21 cellular contexts compared by ENCODE assay signal in the genomic region with DNA sequence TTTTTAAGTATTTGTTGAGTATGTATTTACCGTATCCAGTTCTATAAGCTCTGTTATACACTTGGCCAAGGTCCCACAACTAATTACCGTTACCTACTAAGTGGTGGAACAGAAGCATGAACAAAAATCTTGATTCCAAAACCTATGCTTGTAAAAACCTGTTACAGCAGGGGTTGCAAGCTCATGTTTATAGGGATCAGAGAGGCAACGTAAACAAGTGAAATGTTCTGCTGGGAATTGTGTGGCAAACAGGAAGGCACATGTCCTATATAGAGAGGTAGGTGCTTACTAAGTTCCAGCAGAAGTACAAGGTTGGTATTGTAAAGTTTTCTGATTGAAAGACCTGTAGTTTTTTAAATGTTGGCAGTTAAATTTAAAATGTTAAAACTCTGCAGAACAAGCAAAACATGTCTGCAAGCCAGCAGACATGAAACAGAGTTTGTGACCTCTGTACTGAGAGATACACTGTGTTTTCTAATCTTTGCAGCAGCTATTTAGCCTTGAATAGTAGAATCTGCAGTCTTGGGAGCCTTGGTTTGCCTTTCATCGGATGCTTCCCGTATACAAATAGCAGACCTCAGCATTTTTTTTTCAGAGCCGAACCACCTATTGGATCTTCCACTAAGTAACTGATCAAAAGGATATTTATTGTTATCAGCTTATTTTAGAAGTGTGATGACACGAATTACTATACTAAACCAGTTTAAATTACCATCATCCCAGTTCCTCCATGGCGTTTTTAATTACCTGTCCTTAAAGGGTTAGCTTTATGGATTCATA. TPM values are rescaled to one million over a fixed set of nuclear protein-coding genes. Genes with fewer than 3 reads are reported as not detected.
DNase-seq lines count a peak whose midpoint lies in the region; ATAC-seq, FAIRE-seq and TF ChIP-seq lines count a peak whose summit lies in the region.
"Had no signal": no experiment of that assay in that cellular context is flagged by ENCODE, and none has a peak within 500 bp of the region (broad histone marks: within the 10 kb centered on the region; RNA-seq: fewer than 3 reads in every experiment).

No MANE protein-coding gene starts in this region.

- no peak for TF ChIP-seq RAD21 in A549 (conservative IDR thresholded peaks at IDR 0.05 in 1 of 2, IDR thresholded peaks at IDR 0.05 in 1 of 2)

- FAIRE-seq in A549 (lab: Jason Lieb, UNC): no peak
- FAIRE-seq: astrocyte, G401.6 had no signal

- 88% methylated on average over 8 of the region's 8 CpGs for WGBS in A549 (ENCODE audit: missing lambda C conversion rate)
- WGBS in endodermal cell (ENCODE audit: insufficient coverage in 1 of 2, insufficient read length in 1 of 2), 2 experiments: 92 to 100% methylated on average over 4 to 7 of the region's 8 CpGs
- 30% methylated on average over 8 of the region's 8 CpGs for WGBS in prostate gland

- H3K36me3 Mint-ChIP-seq in endodermal cell (ENCODE audit: low read depth): peaks cover 44% of the 10 kb centered on the region

- TF ChIP-seq POLR2A in A549 (IDR thresholded peaks at IDR 0.05; ENCODE audit: low read length): no peak
- TF ChIP-seq POLR2A in prostate gland (IDR thresholded peaks at IDR 0.05): no peak

- H3K27me3 Mint-ChIP-seq in endodermal cell (ENCODE audit: insufficient read depth): no peaks in the 10 kb centered on the region
- H3K27me3 Mint-ChIP-seq: memory B cell had no signal

- no peaks in the 10 kb centered on the region for H3K4me1 ChIP-seq in A549
- no peaks in the 10 kb centered on the region for H3K4me1 ChIP-seq in endodermal cell (ENCODE audit: control insufficient read depth, insufficient read depth, low read length)
- H3K4me1 ChIP-seq in prostate gland (replicated peaks): peaks cover 14% of the 10 kb centered on the region
- H3K4me1 ChIP-seq in PC-3 (ENCODE audit: insufficient read depth, low read length): no peaks in the 10 kb centered on the region

- intact Hi-C loops in prostate gland (cut with DNase I): loop anchor here (10.0 kb wide), 1 partner anchor 45 kb away; no protein-coding TSS in a partner anchor
- intact Hi-C loops in PC-3 (cut with micrococcal nuclease): no loop called here

- CTCF ChIA-PET in A549 (lab: Yijun Ruan, JAX): interaction anchor here (0.8 to 1.6 kb wide), 10 partner anchors 8 to 328 kb away, joined by 3 to 6 read pairs (median 3); partner anchors contain the start of gene IREB2
- CTCF ChIA-PET in PC-3 (lab: Charles Lee): no interaction called here

- no peak overlapping the region for H3K4me3 Mint-ChIP-seq in endodermal cell
- H3K4me3 Mint-ChIP-seq: memory B cell, neural crest cell had no signal

- TF ChIP-seq CTCF in A549 (IDR thresholded peaks at IDR 0.05): no peak
- no peak for TF ChIP-seq CTCF in LNCaP clone FGC (IDR thresholded peaks at IDR 0.05; ENCODE audit: control insufficient read depth, extremely low read depth, insufficient read depth)
- no peak for TF ChIP-seq CTCF in endodermal cell (conservative IDR thresholded peaks at IDR 0.05)
- TF ChIP-seq CTCF in prostate gland (IDR thresholded peaks at IDR 0.05): no peak
- TF ChIP-seq CTCF in PC-3 (conservative IDR thresholded peaks at IDR 0.05; ENCODE audit: low read depth, low read length): no peak

- ATAC-seq in A549 (no peak), HG03378 (IDR thresholded peaks at IDR 0.05; ENCODE audit: unreplicated experiment) (no peak), PC-3 (no peak)
- ATAC-seq in stimulated activated naive CD8-positive, alpha-beta T cell treated with anti-CD3 and anti-CD28 coated beads, Interleukin-15, Interleukin-2, amounts not matched to agents 100 U/mL and 50 U/mL, for 24 hours: no peak

- POLR2A ChIA-PET in A549 (lab: Yijun Ruan, JAX) (interaction anchor here (1.3 kb wide), 1 partner anchor 11 kb away, joined by 6 read pairs; the partner anchor contains the start of gene IREB2), PC-3 (lab: Charles Lee; ENCODE audit: unreplicated experiment) (no interaction called here)

- H3K9ac ChIP-seq in endodermal cell (ENCODE audit: extremely low read depth, low read length, poor library complexity, severe bottlenecking): no peak overlapping the region
- no peak overlapping the region for H3K9ac ChIP-seq in PC-3 (ENCODE audit: low read length)

- peaks cover 18% of the 10 kb centered on the region; the same call in 1 of the 2 replicates for H4K20me1 ChIP-seq in PC-3 (ENCODE audit: low read length)

- DNase-seq in A549 (ENCODE audit: low read depth in 1 of 2, low spot score in 1 of 2): no peak
- peak; percentile 79 for DNase-seq in LNCaP clone FGC (ENCODE audit: low read depth)
- no peak for DNase-seq in endodermal cell
- DNase-seq in prostate gland (ENCODE audit: low spot score): peak; percentile 77
- DNase-seq in stimulated activated naive CD8-positive, alpha-beta T cell treated with anti-CD3 and anti-CD28 coated beads, Interleukin-15, Interleukin-2, amounts not matched to agents 100 U/mL and 50 U/mL, for 24 hours: no peak
- DNase-seq in PC-3: no peak
- DNase-seq: activated CD4-positive, alpha-beta T cell treated with anti-CD3 and anti-CD28 coated beads for 48 hours; activated CD8-positive, alpha-beta memory T cell treated with anti-CD3 and anti-CD28 coated beads, Interleukin-2, amount 50 U/mL, for 4 hours; activated naive CD4-positive, alpha-beta T cell; Caco-2; MM.1S; NCI-H2029; NCI-H526; OCI-M1; retina; stimulated activated CD4-positive, alpha-beta T cell treated with anti-CD3 and anti-CD28 coated beads, Interleukin-1b, Interleukin-23, amount 100 ng/mL, for 48 hours had no signal

- no peaks in the 10 kb centered on the region for H3K9me3 Mint-ChIP-seq in endodermal cell
- H3K9me3 Mint-ChIP-seq: memory B cell, neural crest cell had no signal

- H2AFZ ChIP-seq in PC-3 (ENCODE audit: low read length): no peak overlapping the region

- no peaks in the 10 kb centered on the region for H3F3A ChIP-seq in PC-3 (ENCODE audit: low read length, unreplicated experiment)

- peaks cover 91% of the 10 kb centered on the region for H3K79me2 ChIP-seq in PC-3 (ENCODE audit: low read length)

- H3K36me3 ChIP-seq in endodermal cell (ENCODE audit: control insufficient read depth, insufficient read depth, low read length): peaks cover 66% of the 10 kb centered on the region
- H3K36me3 ChIP-seq in prostate gland: no peaks in the 10 kb centered on the region
- H3K36me3 ChIP-seq in PC-3 (ENCODE audit: low read depth, low read length): peaks cover 3% of the 10 kb centered on the region; the same call in 1 of the 2 replicates

- no peak overlapping the region for H3K4me2 ChIP-seq in A549
- no peak overlapping the region for H3K4me2 ChIP-seq in PC-3 (ENCODE audit: low read length)

- H3K9me3 ChIP-seq in A549: no peaks in the 10 kb centered on the region
- H3K9me3 ChIP-seq in endodermal cell (ENCODE audit: control insufficient read depth, low read length): no peaks in the 10 kb centered on the region
- H3K9me3 ChIP-seq in prostate gland: no peaks in the 10 kb centered on the region
- no peaks in the 10 kb centered on the region for H3K9me3 ChIP-seq in PC-3 (ENCODE audit: low read length)
- H3K9me3 ChIP-seq: Caco-2 had no signal

- H3K9me2 ChIP-seq in PC-3 (replicated peaks; ENCODE audit: low read length): no peaks in the 10 kb centered on the region

- H3K27me3 ChIP-seq in endodermal cell (ENCODE audit: control insufficient read depth, insufficient read depth, low read length, poor library complexity, severe bottlenecking): no peaks in the 10 kb centered on the region
- H3K27me3 ChIP-seq in prostate gland (replicated peaks; ENCODE audit: insufficient read depth): no peaks in the 10 kb centered on the region
- no peaks in the 10 kb centered on the region for H3K27me3 ChIP-seq in PC-3 (ENCODE audit: low read length)

- no TSS peak for BruUV-seq in PC-3 (replicated peaks; lab: Mats Ljungman, UMichigan)

- H3K27ac ChIP-seq in A549: no peak overlapping the region
- no peak overlapping the region for H3K27ac ChIP-seq in endodermal cell (ENCODE audit: low read depth, low read length)
- peak overlapping the region; percentile 45 to 70 for H3K27ac ChIP-seq in prostate gland
- no peak overlapping the region for H3K27ac ChIP-seq in PC-3 (ENCODE audit: low read length)

- peak overlapping the region; percentile 35 for H3K27ac Mint-ChIP-seq in endodermal cell
- H3K27ac Mint-ChIP-seq: memory B cell had no signal

- H3K4me1 Mint-ChIP-seq in endodermal cell: peaks cover 15% of the 10 kb centered on the region

- H3K4me3 ChIP-seq in A549 (no peak overlapping the region), LNCaP clone FGC (ENCODE audit: low read depth, low read length) (0 out of 2 replicates have a peak overlapping the region, but pooled peaks have one; percentile 16), endodermal cell (ENCODE audit: low read length) (no peak overlapping the region), prostate gland (no peak overlapping the region), PC-3 (ENCODE audit: low read length) (no peak overlapping the region)

- TF ChIP-seq EP300 in A549 (IDR thresholded peaks at IDR 0.05): no peak

TF ChIP-seq in A549, 52 proteins besides CTCF, POLR2A, EP300 and RAD21:
- TF ChIP-seq MAFK (IDR thresholded peaks at IDR 0.05; ENCODE audit: partially characterized antibody) (peak; percentile 95), GATA3 (IDR thresholded peaks at IDR 0.05; ENCODE audit: borderline replicate concordance) (no peak), KDM5A (IDR thresholded peaks at IDR 0.05) (no peak), FOSB (CRISPR knock-in tag; IDR thresholded peaks at IDR 0.05) (no peak), BHLHE40 (IDR thresholded peaks at IDR 0.05; ENCODE audit: low read depth, low read length) (no peak)

RNA-seq across cellular contexts. Expression of gene IREB2, which starts 11.4 kb away (rescaled TPM):
- polyA plus RNA-seq in A549 (2011; rRNA removed) (71.0 and 78.1 TPM in 2 replicates), A549 (2017; fragmentation: RNase III; extraction: RNeasy Plus Mini Kit Qiagen cat#74134 plus additional on column Dnase treatment) (37.3 to 38.8 TPM (median 38.4 TPM) in 3 replicates)
- 13.0 and 15.2 TPM in 2 replicates for polyA plus RNA-seq in A549 (2012; cell fraction: cytosol; rRNA removed)
- 12.3 and 17.8 TPM in 2 replicates for polyA plus RNA-seq in A549 (2012; cell fraction: nucleus; rRNA removed)
- 56.7 and 65.1 TPM in 2 replicates for polyA minus RNA-seq in A549 (2011; rRNA and poly(A)+ RNA removed)
- total RNA-seq in endodermal cell (10 to 100 TPM; 81.4 to 92.6 TPM), prostate gland (10 to 100 TPM; 30.5 to 39.0 TPM), PC-3 (2014; rRNA removed) (6.5 and 9.0 TPM in 2 replicates)
- 57.5 TPM for polyA plus RNA-seq in endodermal cell (2013, experiment 1 of 2)
- polyA plus RNA-seq in endodermal cell (2013, experiment 2 of 2): 59.7 TPM

RNA-seq across cellular contexts. Expression of gene HYKK, which starts 58.0 kb away (rescaled TPM):
- polyA plus RNA-seq in A549 (2011; rRNA removed): 12.9 and 16.7 TPM in 2 replicates
- polyA plus RNA-seq in A549 (2012; cell fraction: cytosol; rRNA removed): 6.5 and 7.1 TPM in 2 replicates
- 2.0 and 2.7 TPM in 2 replicates for polyA plus RNA-seq in A549 (2012; cell fraction: nucleus; rRNA removed)
- polyA plus RNA-seq in A549 (2017; fragmentation: RNase III; extraction: RNeasy Plus Mini Kit Qiagen cat#74134 plus additional on column Dnase treatment): 5.5 to 6.0 TPM (median 5.7 TPM) in 3 replicates
- 10.4 and 10.9 TPM in 2 replicates for polyA minus RNA-seq in A549 (2011; rRNA and poly(A)+ RNA removed)
- total RNA-seq in endodermal cell: 1 to 10 TPM; 3.9 to 4.2 TPM
- polyA plus RNA-seq in endodermal cell (2013, experiment 1 of 2): 1.7 TPM
- 0.99 TPM for polyA plus RNA-seq in endodermal cell (2013, experiment 2 of 2)
- 10 to 100 TPM in 1 of 2 donors, 1 to 10 TPM in 1; 6.2 to 11.2 TPM for total RNA-seq in prostate gland
- 2.9 and 7.3 TPM in 2 replicates for total RNA-seq in PC-3 (2014; rRNA removed)

Comparison
In these comparisons a context has a peak if more than half of its experiments do, and no peak if none do; other contexts are left out.
1. DNase-seq: peak in LNCaP clone FGC (single experiment) and prostate gland (single experiment); none in A549 (0 of 2), endodermal cell (single experiment), stimulated activated naive CD8-positive, alpha-beta T cell treated with anti-CD3 and anti-CD28 coated beads, Interleukin-15, Interleukin-2, amounts not matched to agents 100 U/mL and 50 U/mL, for 24 hours (single experiment) and PC-3 (single experiment).
2. H3K27ac ChIP-seq: peak in prostate gland (2 of 2); none in A549 (0 of 2), endodermal cell (single experiment) and PC-3 (single experiment).